ENCODE assay signal across 8 cellular contexts in genomic region chr12:109477185-109477962, GRCh38. TPM values are rescaled to one million over a fixed set of nuclear protein-coding genes. Genes with fewer than 3 reads are reported as not detected.
DNase-seq lines count a peak whose midpoint lies in the region; ATAC-seq and TF ChIP-seq lines count a peak whose summit lies in the region.

Gene KCTD10 (minus strand): TSS chr12:109477300. CDS start chr12:109477262, 38 bp downstream.
Gene UBE3B (plus strand): TSS chr12:109477634. CDS start chr12:109483552, 5,918 bp downstream.

- peaks cover 11% of the 10 kb centered on the region for H3K36me3 Mint-ChIP-seq in activated CD4-positive, alpha-beta T cell treated with anti-CD3 and anti-CD28 coated beads, Interleukin-2, amount 10 ng/mL, durations not matched to agents 24 days and 14 days (ENCODE audit: low read depth)

- peak within 1 kb of the TSS; percentile 99 for H3K27ac Mint-ChIP-seq in activated CD4-positive, alpha-beta T cell treated with anti-CD3 and anti-CD28 coated beads, Interleukin-2, amount 10 ng/mL, durations not matched to agents 24 days and 14 days

- H3K9me3 ChIP-seq in colonic mucosa, result no peaks in the 10 kb centered on the region

- peaks cover 5% of the 10 kb centered on the region for H3K4me1 ChIP-seq in colonic mucosa

- peak within 1 kb of the TSS; percentile 93 for H3K4me3 ChIP-seq in colonic mucosa

- peaks cover 2% of the 10 kb centered on the region for H3K27me3 Mint-ChIP-seq in activated CD4-positive, alpha-beta T cell treated with anti-CD3 and anti-CD28 coated beads, Interleukin-2, amount 10 ng/mL, durations not matched to agents 24 days and 14 days

- peak within 1 kb of the TSS; percentile 93 for H3K9ac ChIP-seq in colonic mucosa (ENCODE audit: low read depth in 2 of 2, low read length in 2 of 2)

- intact Hi-C loops in activated CD4-positive, alpha-beta T cell treated with anti-CD3 and anti-CD28 coated beads, Interleukin-2, amount 10 ng/mL, durations not matched to agents 24 days and 14 days (cut with micrococcal nuclease), result loop anchor here (1.0 to 5.0 kb wide), 3 partner anchors 50 to 236 kb away; partner anchors contain the start of genes FAM222A, MMAB and MVK
- intact Hi-C loops in colonic mucosa (cut with DNase I), result loop anchor here (5.0 kb wide), 1 partner anchor 45 kb away; no protein-coding TSS in a partner anchor

- TF ChIP-seq CTCF in colonic mucosa (IDR thresholded peaks at IDR 0.05), result no peak

- H3K27ac ChIP-seq in colonic mucosa, result peak within 1 kb of the TSS; percentile 93

- H3K9me3 Mint-ChIP-seq in activated CD4-positive, alpha-beta T cell treated with anti-CD3 and anti-CD28 coated beads, Interleukin-2, amount 10 ng/mL, durations not matched to agents 24 days and 14 days, result no peaks in the 10 kb centered on the region

- peak in 13 of 14 donors; percentile 66 to 97 (median 87) for DNase-seq in C1 segment of cervical spinal cord (lab: John Stamatoyannopoulos, UW)
- peak; percentile 96 for DNase-seq in NCI-H69 (lab: John Stamatoyannopoulos, UW)
- DNase-seq in activated CD4-positive, alpha-beta T cell treated with anti-CD3 and anti-CD28 coated beads, Interleukin-2, amount 10 ng/mL, durations not matched to agents 24 days and 14 days, result peak; percentile 97
- DNase-seq in colonic mucosa, result peak; percentile 91
- DNase-seq in left kidney (ENCODE audit: low read depth, low spot score), result peak; percentile 95
- peak; percentile 87 for DNase-seq in stimulated activated CD4-positive, alpha-beta T cell treated with anti-CD3 and anti-CD28 coated beads, Interleukin-1b, Interleukin-23, amount 100 ng/mL, for 48 hours

- H3K36me3 ChIP-seq in colonic mucosa, result no peaks in the 10 kb centered on the region

- H3K4me1 Mint-ChIP-seq in activated CD4-positive, alpha-beta T cell treated with anti-CD3 and anti-CD28 coated beads, Interleukin-2, amount 10 ng/mL, durations not matched to agents 24 days and 14 days, result peaks cover 30% of the 10 kb centered on the region

- ATAC-seq in GM19395 (IDR thresholded peaks at IDR 0.05; ENCODE audit: unreplicated experiment), result peak; percentile 93
- ATAC-seq in HG03521 (IDR thresholded peaks at IDR 0.05; ENCODE audit: unreplicated experiment), result peak; percentile 95

- peak within 1 kb of the TSS; percentile 94 for H3K4me3 Mint-ChIP-seq in activated CD4-positive, alpha-beta T cell treated with anti-CD3 and anti-CD28 coated beads, Interleukin-2, amount 10 ng/mL, durations not matched to agents 24 days and 14 days

- no peaks in the 10 kb centered on the region for H3K27me3 ChIP-seq in colonic mucosa

RNA-seq across cellular contexts. Expression of gene KCTD10, which starts in this region (rescaled TPM):
- total RNA-seq in activated CD4-positive, alpha-beta T cell treated with anti-CD3 and anti-CD28 coated beads, Interleukin-2, amount 10 ng/mL, durations not matched to agents 24 days and 14 days, result 47.5 and 48.5 TPM in 2 replicates
- total RNA-seq in colonic mucosa, result 10 to 100 TPM; 50.3 to 74.8 TPM

RNA-seq across cellular contexts. Expression of gene UBE3B, which starts in this region (rescaled TPM):
- total RNA-seq in activated CD4-positive, alpha-beta T cell treated with anti-CD3 and anti-CD28 coated beads, Interleukin-2, amount 10 ng/mL, durations not matched to agents 24 days and 14 days, result 28.9 and 32.2 TPM in 2 replicates
- total RNA-seq in colonic mucosa, result 10 to 100 TPM; 44.6 to 52.0 TPM

Comparison
In these comparisons a context has a peak if more than half of its experiments do, and no peak if none do; other contexts are left out.
1. Peak in every context shown above with its lines: DNase-seq, ATAC-seq, H3K4me3 ChIP-seq and H3K27ac ChIP-seq.